ENCODE assay signal across 13 cellular contexts in the genomic region with DNA sequence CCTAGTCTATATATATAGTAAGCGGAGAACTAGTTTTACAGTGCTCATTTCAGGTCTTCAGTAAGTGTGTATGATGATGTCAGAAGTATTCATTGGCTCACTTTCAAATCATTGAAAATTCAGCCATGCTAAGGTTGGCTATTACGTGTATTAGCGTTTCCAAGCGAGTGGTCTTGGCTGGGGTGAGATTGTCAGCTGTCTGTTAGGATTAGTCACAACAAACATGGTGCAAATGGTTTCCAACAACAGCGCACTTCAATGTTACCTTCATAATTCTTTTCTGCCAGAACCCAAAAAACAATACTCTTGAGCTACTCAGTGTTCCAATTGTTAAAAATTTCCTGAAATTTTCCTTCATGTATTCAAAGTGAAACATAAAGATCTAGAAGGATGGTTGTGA.
DNase-seq lines count a peak whose midpoint lies in the region; ATAC-seq and TF ChIP-seq lines count a peak whose summit lies in the region.
"Had no signal": no experiment of that assay in that cellular context is flagged by ENCODE, and none has a peak within 500 bp of the region (broad histone marks: within the 10 kb centered on the region; RNA-seq: fewer than 3 reads in every experiment).

No MANE protein-coding gene starts in this region.

- CTCF ChIA-PET in CD4-positive, alpha-beta T cell (lab: Charles Lee) = no interaction called here

- peaks cover 55% of the 10 kb centered on the region for H3K4me1 Mint-ChIP-seq in type B pancreatic cell (ENCODE audit: unreplicated experiment)
- H3K4me1 Mint-ChIP-seq in CD4-positive, alpha-beta T cell (ENCODE audit: low read depth) = no peaks in the 10 kb centered on the region
- peaks cover 44% of the 10 kb centered on the region for H3K4me1 Mint-ChIP-seq in mesothelial cell of epicardium

- intact Hi-C loops in CD4-positive, alpha-beta T cell (cut with DNase I, micrococcal nuclease) = loop anchor here in 1 of 2 experiments (10.0 kb wide), 1 partner anchor 135 kb away; no protein-coding TSS in a partner anchor

- H3K9me3 ChIP-seq in muscle layer of duodenum (ENCODE audit: control insufficient read depth in 1 of 2, low read length in 2 of 2) = no peaks in the 10 kb centered on the region
- H3K9me3 ChIP-seq in CD4-positive, alpha-beta T cell (ENCODE audit: control insufficient read depth, low read length) = no peaks in the 10 kb centered on the region

- no peaks in the 10 kb centered on the region for H3K27me3 ChIP-seq in muscle layer of duodenum (ENCODE audit: low read depth, low read length)
- peaks cover 4% of the 10 kb centered on the region for H3K27me3 ChIP-seq in CD4-positive, alpha-beta T cell (ENCODE audit: control insufficient read depth, insufficient read depth, low read length)

- DNase-seq in NCI-H1105 treated with DMSO at 0.1 percent for 48 hours (lab: John Stamatoyannopoulos, UW) (peak; percentile 34), NCI-H1105 (lab: John Stamatoyannopoulos, UW) (no peak), epithelial cell of prostate (ENCODE audit: low read depth, low spot score) (no peak), type B pancreatic cell (ENCODE audit: extremely low spot score, unreplicated experiment) (no peak), mesothelial cell of epicardium (ENCODE audit: low spot score in 2 of 2, unreplicated experiment in 2 of 2) (no peak), SIG-M5 treated with dmso at 0.1 percent for 504 hours (lab: John Stamatoyannopoulos, UW; ENCODE audit: unreplicated experiment) (no peak)
- no peak for DNase-seq in CD4-positive, alpha-beta T cell
- DNase-seq: activated CD4-positive, alpha-beta T cell treated with anti-CD3 and anti-CD28 coated beads, Interleukin-2, amount 10 ng/mL, durations not matched to agents 7 days and 5 days; activated naive CD4-positive, alpha-beta T cell treated with Interleukin-2 at 50 U/mL for 16 hours; EL; NCI-H1930 had no signal

- peaks cover 0 to 19% of the 10 kb centered on the region in 2 donors for H3K4me1 ChIP-seq in muscle layer of duodenum (ENCODE audit: control insufficient read depth in 1 of 2, insufficient read depth in 2 of 2, low read length in 2 of 2)

- H3K36me3 ChIP-seq in muscle layer of duodenum (ENCODE audit: control insufficient read depth in 1 of 2, insufficient read depth in 2 of 2, low read length in 2 of 2) = peaks cover 5 to 10% of the 10 kb centered on the region in 2 donors

- H3K27me3 Mint-ChIP-seq in type B pancreatic cell (no peaks in the 10 kb centered on the region), mesothelial cell of epicardium (ENCODE audit: low read depth) (no peaks in the 10 kb centered on the region)
- H3K27me3 Mint-ChIP-seq in CD4-positive, alpha-beta T cell = peaks cover 9% of the 10 kb centered on the region

- TF ChIP-seq CTCF in type B pancreatic cell (conservative IDR thresholded peaks at IDR 0.05) (no peak), mesothelial cell of epicardium (IDR thresholded peaks at IDR 0.05; ENCODE audit: unreplicated experiment) (no peak)
- no peak for TF ChIP-seq CTCF in CD4-positive, alpha-beta T cell (IDR thresholded peaks at IDR 0.05)

- peak overlapping the region; percentile 89 for H3K27ac ChIP-seq in epithelial cell of prostate
- peak overlapping the region; percentile 65 for H3K27ac ChIP-seq in muscle layer of duodenum (ENCODE audit: low read length)
- H3K27ac ChIP-seq in CD4-positive, alpha-beta T cell (ENCODE audit: low read depth, low read length) = no peak overlapping the region

- H3K27ac Mint-ChIP-seq in type B pancreatic cell = no peak overlapping the region
- H3K27ac Mint-ChIP-seq in CD4-positive, alpha-beta T cell = no peak overlapping the region
- H3K27ac Mint-ChIP-seq in mesothelial cell of epicardium = no peak overlapping the region
- H3K27ac Mint-ChIP-seq: activated CD4-positive, alpha-beta T cell treated with anti-CD3 and anti-CD28 coated beads, Interleukin-2, amount 10 ng/mL, durations not matched to agents 7 days and 5 days had no signal

- no peak for ATAC-seq in CD4-positive, alpha-beta T cell (ENCODE audit: poor library complexity)

- peak overlapping the region; percentile 25 for H3K4me3 Mint-ChIP-seq in type B pancreatic cell
- no peak overlapping the region for H3K4me3 Mint-ChIP-seq in CD4-positive, alpha-beta T cell
- no peak overlapping the region for H3K4me3 Mint-ChIP-seq in mesothelial cell of epicardium
- H3K4me3 Mint-ChIP-seq: activated CD4-positive, alpha-beta T cell treated with anti-CD3 and anti-CD28 coated beads, Interleukin-2, amount 10 ng/mL, durations not matched to agents 7 days and 5 days had no signal

- H3K36me3 Mint-ChIP-seq in type B pancreatic cell (peaks cover 54% of the 10 kb centered on the region), mesothelial cell of epicardium (peaks cover 5% of the 10 kb centered on the region)
- H3K36me3 Mint-ChIP-seq in CD4-positive, alpha-beta T cell (ENCODE audit: low read depth) = no peaks in the 10 kb centered on the region

- no peak overlapping the region for H3K4me3 ChIP-seq in muscle layer of duodenum (ENCODE audit: low read depth in 1 of 2, low read length in 2 of 2)

- POLR2A ChIA-PET in CD4-positive, alpha-beta T cell (lab: Charles Lee) = no interaction called here

- no peaks in the 10 kb centered on the region for H3K9me3 Mint-ChIP-seq in type B pancreatic cell
- H3K9me3 Mint-ChIP-seq in CD4-positive, alpha-beta T cell = no peaks in the 10 kb centered on the region
- no peaks in the 10 kb centered on the region for H3K9me3 Mint-ChIP-seq in mesothelial cell of epicardium
- H3K9me3 Mint-ChIP-seq: activated CD4-positive, alpha-beta T cell treated with anti-CD3 and anti-CD28 coated beads, Interleukin-2, amount 10 ng/mL, durations not matched to agents 7 days and 5 days; neural crest cell had no signal
